In the genomic region with DNA sequence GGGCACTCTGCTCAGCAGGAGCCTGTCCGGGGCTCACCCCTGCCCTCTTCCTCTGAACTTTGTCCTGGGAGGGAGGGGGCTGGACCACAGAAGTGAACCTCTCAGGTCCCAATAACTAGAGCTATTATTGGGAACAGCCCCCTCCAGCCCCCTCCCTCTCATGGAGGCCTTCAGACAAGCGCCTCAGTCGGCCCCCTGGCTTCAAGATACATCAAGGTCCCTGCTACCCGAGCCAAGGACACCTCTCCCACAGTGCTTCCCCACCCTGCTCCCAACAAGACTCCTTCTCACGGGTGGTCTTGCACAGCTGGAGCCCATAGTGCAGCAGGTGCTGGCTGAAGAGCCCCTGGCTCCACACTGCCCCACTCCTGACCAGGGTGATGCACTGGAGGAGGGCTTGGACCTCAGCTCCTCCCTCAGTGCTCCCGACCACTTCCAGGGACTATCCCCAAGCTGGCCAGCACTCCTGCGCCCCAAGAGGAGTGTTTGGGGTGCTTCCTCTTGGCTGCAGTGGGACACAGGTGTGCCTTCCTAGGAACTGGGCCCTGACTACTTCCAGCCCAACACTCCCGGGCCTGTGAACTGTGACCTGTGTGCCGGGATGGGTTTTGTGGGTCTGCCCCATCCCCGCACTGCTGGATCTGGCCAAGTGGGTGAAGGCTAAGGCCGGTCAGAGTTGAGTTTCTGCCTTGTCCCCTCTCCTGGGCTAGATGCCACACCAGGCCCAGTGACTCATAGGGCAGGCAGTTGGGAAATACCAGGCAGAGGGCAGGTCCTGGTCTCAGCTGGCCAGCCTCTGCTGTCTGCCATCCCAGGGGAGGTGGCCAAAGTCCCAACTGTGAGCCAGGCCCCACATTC, we compare ENCODE assay signal across 8 cellular contexts. TPM values are rescaled to one million over a fixed set of nuclear protein-coding genes. Genes with fewer than 3 reads are reported as not detected.
DNase-seq lines count a peak whose midpoint lies in the region; ATAC-seq and TF ChIP-seq lines count a peak whose summit lies in the region.

No MANE protein-coding gene starts in this region.

- CTCF ChIA-PET in activated CD4-positive, alpha-beta T cell treated with anti-CD3 and anti-CD28 coated beads for 36 hours (lab: Charles Lee), result interaction anchor here (1.1 kb wide), 1 partner anchor 12 kb away, joined by 3 read pairs; the partner anchor contains the start of gene RPLP2
- CTCF ChIA-PET in activated CD8-positive, alpha-beta T cell treated with anti-CD3 and anti-CD28 coated beads for 36 hours (lab: Charles Lee), result interaction anchor here (1.1 to 2.2 kb wide), 2 partner anchors 9 to 11 kb away, joined by 3 to 11 read pairs; partner anchors contain the start of gene CD151

- H3K4me1 Mint-ChIP-seq in activated CD4-positive, alpha-beta T cell treated with anti-CD3 and anti-CD28 coated beads for 36 hours, result peaks cover 11% of the 10 kb centered on the region
- H3K4me1 Mint-ChIP-seq in activated CD8-positive, alpha-beta T cell treated with anti-CD3 and anti-CD28 coated beads for 36 hours (ENCODE audit: low read depth), result peaks cover 10% of the 10 kb centered on the region

- no peak overlapping the region for H3K27ac Mint-ChIP-seq in activated CD4-positive, alpha-beta T cell treated with anti-CD3 and anti-CD28 coated beads for 36 hours
- no peak overlapping the region for H3K27ac Mint-ChIP-seq in activated CD8-positive, alpha-beta T cell treated with anti-CD3 and anti-CD28 coated beads for 36 hours

- H3K4me3 Mint-ChIP-seq in activated CD4-positive, alpha-beta T cell treated with anti-CD3 and anti-CD28 coated beads for 36 hours, result peak overlapping the region; percentile 72
- peak overlapping the region; percentile 73 for H3K4me3 Mint-ChIP-seq in activated CD8-positive, alpha-beta T cell treated with anti-CD3 and anti-CD28 coated beads for 36 hours

- POLR2A ChIA-PET in activated CD4-positive, alpha-beta T cell treated with anti-CD3 and anti-CD28 coated beads for 36 hours (lab: Charles Lee), result interaction anchor here (0.6 to 2.7 kb wide), 5 partner anchors 9 to 313 kb away, joined by 3 to 24 read pairs (median 4); partner anchors contain the start of genes CD151, RPLP2 and TSPAN4
- POLR2A ChIA-PET in activated CD8-positive, alpha-beta T cell treated with anti-CD3 and anti-CD28 coated beads for 36 hours (lab: Charles Lee), result interaction anchor here (1.2 to 15.6 kb wide), 8 partner anchors 8 to 25 kb away, joined by 3 to 273 read pairs (median 6); partner anchors contain the start of genes CD151, CRACR2B, POLR2L and RPLP2

- no peak for ATAC-seq in activated CD4-positive, alpha-beta T cell treated with anti-CD3 and anti-CD28 coated beads for 36 hours
- ATAC-seq in activated CD8-positive, alpha-beta T cell treated with anti-CD3 and anti-CD28 coated beads for 36 hours, result no peak
- no peak for ATAC-seq in HG03469 (IDR thresholded peaks at IDR 0.05; ENCODE audit: unreplicated experiment)

- no peaks in the 10 kb centered on the region for H3K27me3 ChIP-seq in rectal smooth muscle tissue (ENCODE audit: control insufficient read depth, insufficient read depth, low read length)

- peak overlapping the region; percentile 92 for H3K27ac ChIP-seq in rectal smooth muscle tissue (ENCODE audit: low read depth, low read length)

- no peak for TF ChIP-seq CTCF in activated CD8-positive, alpha-beta T cell treated with anti-CD3 and anti-CD28 coated beads for 36 hours (IDR thresholded peaks at IDR 0.05)

- peaks cover 13% of the 10 kb centered on the region for H3K36me3 ChIP-seq in rectal smooth muscle tissue (ENCODE audit: control insufficient read depth, insufficient read depth, low read length)

- peak overlapping the region; percentile 77 for H3K9ac ChIP-seq in rectal smooth muscle tissue (ENCODE audit: low read length)

- peak overlapping the region; percentile 85 for H3K4me3 ChIP-seq in rectal smooth muscle tissue (ENCODE audit: low read length)

- peaks cover 10% of the 10 kb centered on the region for H3K36me3 Mint-ChIP-seq in activated CD4-positive, alpha-beta T cell treated with anti-CD3 and anti-CD28 coated beads for 36 hours (ENCODE audit: low read depth)
- peaks cover 16% of the 10 kb centered on the region for H3K36me3 Mint-ChIP-seq in activated CD8-positive, alpha-beta T cell treated with anti-CD3 and anti-CD28 coated beads for 36 hours (ENCODE audit: low read depth)

- intact Hi-C loops in activated CD4-positive, alpha-beta T cell treated with anti-CD3 and anti-CD28 coated beads for 36 hours (cut with DNase I, micrococcal nuclease), result loop anchor here (1.0 kb wide), 4 partner anchors 9 to 315 kb away; partner anchors contain the start of genes GATD1 (in 1 of the 2) and RPLP2 (in 1 of the 2)
- intact Hi-C loops in activated CD8-positive, alpha-beta T cell treated with anti-CD3 and anti-CD28 coated beads for 36 hours (cut with micrococcal nuclease), result no loop called here
- intact Hi-C loops in cardiac septum (cut with DNase I), result no loop called here

- peaks cover 18% of the 10 kb centered on the region for H3K4me1 ChIP-seq in rectal smooth muscle tissue (ENCODE audit: control insufficient read depth, insufficient read depth, low read length)

- H3K27me3 Mint-ChIP-seq in activated CD4-positive, alpha-beta T cell treated with anti-CD3 and anti-CD28 coated beads for 36 hours, result no peaks in the 10 kb centered on the region
- H3K27me3 Mint-ChIP-seq in activated CD8-positive, alpha-beta T cell treated with anti-CD3 and anti-CD28 coated beads for 36 hours, result peaks cover 2% of the 10 kb centered on the region

- no peak for DNase-seq in activated CD4-positive, alpha-beta T cell treated with anti-CD3 and anti-CD28 coated beads for 36 hours
- no peak for DNase-seq in activated CD4-positive, alpha-beta T cell treated with anti-CD3 and anti-CD28 coated beads, Interleukin-2, amount 50 U/mL, for 4 hours
- DNase-seq in activated CD8-positive, alpha-beta T cell treated with anti-CD3 and anti-CD28 coated beads for 36 hours, result no peak
- DNase-seq in cardiac septum (ENCODE audit: low spot score) (peak; percentile 94), NCI-H2227 (lab: John Stamatoyannopoulos, UW; ENCODE audit: unreplicated experiment) (no peak)
- no peak for DNase-seq in activated CD8-positive, alpha-beta memory T cell treated with anti-CD3 and anti-CD28 coated beads for 24 hours

- H3K9me3 Mint-ChIP-seq in activated CD4-positive, alpha-beta T cell treated with anti-CD3 and anti-CD28 coated beads for 36 hours (ENCODE audit: low read depth), result no peaks in the 10 kb centered on the region
- H3K9me3 Mint-ChIP-seq in activated CD8-positive, alpha-beta T cell treated with anti-CD3 and anti-CD28 coated beads for 36 hours, result no peaks in the 10 kb centered on the region

RNA-seq across cellular contexts. Expression of gene PNPLA2, which starts 2.2 kb away (rescaled TPM):
- 10 to 100 TPM; 24.7 to 26.2 TPM for total RNA-seq in activated CD4-positive, alpha-beta T cell treated with anti-CD3 and anti-CD28 coated beads for 36 hours
- 10 to 100 TPM; 29.7 to 32.0 TPM for total RNA-seq in activated CD8-positive, alpha-beta T cell treated with anti-CD3 and anti-CD28 coated beads for 36 hours
- total RNA-seq in cardiac septum, result 209 TPM

RNA-seq across cellular contexts. Expression of gene CRACR2B, which starts 6.8 kb away (rescaled TPM):
- under 1 TPM; 0.33 to 0.50 TPM for total RNA-seq in activated CD4-positive, alpha-beta T cell treated with anti-CD3 and anti-CD28 coated beads for 36 hours
- total RNA-seq in activated CD8-positive, alpha-beta T cell treated with anti-CD3 and anti-CD28 coated beads for 36 hours, result 1 to 10 TPM; 2.1 to 2.4 TPM
- total RNA-seq in cardiac septum, result 12.2 TPM

RNA-seq across cellular contexts. Expression of gene RPLP2, which starts 11.1 kb away (rescaled TPM):
- 1,000 to 10,000 TPM; 2,132 to 3,230 TPM for total RNA-seq in activated CD4-positive, alpha-beta T cell treated with anti-CD3 and anti-CD28 coated beads for 36 hours
- total RNA-seq in activated CD8-positive, alpha-beta T cell treated with anti-CD3 and anti-CD28 coated beads for 36 hours, result 1,000 to 10,000 TPM; 3,638 to 3,686 TPM
- 781 TPM for total RNA-seq in cardiac septum

RNA-seq across cellular contexts. Expression of gene CD151, which starts 11.9 kb away (rescaled TPM):
- total RNA-seq in activated CD4-positive, alpha-beta T cell treated with anti-CD3 and anti-CD28 coated beads for 36 hours, result 10 to 100 TPM; 36.8 to 38.6 TPM
- total RNA-seq in activated CD8-positive, alpha-beta T cell treated with anti-CD3 and anti-CD28 coated beads for 36 hours, result 10 to 100 TPM; 45.9 to 46.5 TPM
- 625 TPM for total RNA-seq in cardiac septum

RNA-seq across cellular contexts. Expression of gene PIDD1, which starts 15.9 kb away (rescaled TPM):
- 10 to 100 TPM; 21.1 to 29.1 TPM for total RNA-seq in activated CD4-positive, alpha-beta T cell treated with anti-CD3 and anti-CD28 coated beads for 36 hours
- 10 to 100 TPM; 29.9 to 30.6 TPM for total RNA-seq in activated CD8-positive, alpha-beta T cell treated with anti-CD3 and anti-CD28 coated beads for 36 hours
- total RNA-seq in cardiac septum, result 12.1 TPM

Comparison
In these comparisons a context has a peak if more than half of its experiments do, and no peak if none do; other contexts are left out.
1. intact Hi-C loops: an anchor here in activated CD4-positive, alpha-beta T cell treated with anti-CD3 and anti-CD28 coated beads for 36 hours (1.0 kb wide); none called in activated CD8-positive, alpha-beta T cell treated with anti-CD3 and anti-CD28 coated beads for 36 hours and cardiac septum.